17 cellular contexts compared by ENCODE assay signal in genomic region chr7:38744746-38745145, GRCh38.
DNase-seq lines count a peak whose midpoint lies in the region; FAIRE-seq and TF ChIP-seq lines count a peak whose summit lies in the region.
"Had no signal": no experiment of that assay in that cellular context is flagged by ENCODE, and none has a peak within 500 bp of the region (broad histone marks: within the 10 kb centered on the region; RNA-seq: fewer than 3 reads in every experiment).

No MANE protein-coding gene starts in this region.

- H3K4me1 ChIP-seq in keratinocyte (ENCODE audit: control insufficient read depth, extremely low read depth, insufficient read depth, low read length) (peaks cover 6% of the 10 kb centered on the region), ascending aorta (no peaks in the 10 kb centered on the region)
- H3K4me1 ChIP-seq: Caco-2, stomach had no signal

- no peaks in the 10 kb centered on the region for H3K79me2 ChIP-seq in keratinocyte (ENCODE audit: control insufficient read depth, insufficient read depth, low read length)

- H4K20me1 ChIP-seq in keratinocyte (ENCODE audit: control insufficient read depth, extremely low read depth, insufficient read depth, low read length), result no peaks in the 10 kb centered on the region

- H3K36me3 ChIP-seq in keratinocyte (ENCODE audit: control insufficient read depth in 2 of 2, extremely low read depth in 1 of 2, insufficient read depth in 2 of 2, low read length in 2 of 2) (peaks cover 3 to 5% of the 10 kb centered on the region in 2 experiments), ascending aorta (peaks cover 12 to 61% of the 10 kb centered on the region in 2 donors)

- TF ChIP-seq CTCF in AG09309 (IDR thresholded peaks at IDR 0.05; ENCODE audit: control insufficient read depth, insufficient read depth, low read depth, low read length, missing control alignments) (no peak), keratinocyte (optimal IDR thresholded peaks at IDR 0.05 in 1 of 3, IDR thresholded peaks at IDR 0.05 in 1 of 3, conservative IDR thresholded peaks at IDR 0.05 in 1 of 3; ENCODE audit: extremely low read depth in 1 of 3, insufficient read depth in 2 of 3, low read length in 3 of 3) (no peak), ascending aorta (IDR thresholded peaks at IDR 0.05) (no peak)

- dilution Hi-C loops in keratinocyte (cut with MboI; ENCODE audit: extremely low pct_ligation_motif_present, low sequenced_read_pairs), result no loop called here

- DNase-seq in AG09309 (ENCODE audit: low read depth), result peak; percentile 7
- DNase-seq in HK-2 (ENCODE audit: unreplicated experiment), result peak; percentile 14
- DNase-seq in amniotic epithelial cell (ENCODE audit: low read depth), result peak; percentile 70
- peak; percentile 35 for DNase-seq in keratinocyte (ENCODE audit: low read depth, low spot score)
- DNase-seq in cardiac septum (ENCODE audit: low spot score), result no peak
- no peak for DNase-seq in activated CD8-positive, alpha-beta memory T cell treated with anti-CD3 and anti-CD28 coated beads, Interleukin-2, amount 50 U/mL, for 48 hours
- DNase-seq in ascending aorta (ENCODE audit: low spot score in 2 of 2), result no peak
- DNase-seq in DMS 273 (lab: John Stamatoyannopoulos, UW; ENCODE audit: unreplicated experiment), result no peak
- DNase-seq: Caco-2; hypothalamus; mesenchymal stem cell; NCI-H2107; posterior cingulate gyrus; stimulated activated CD4-positive, alpha-beta T cell treated with anti-CD3 and anti-CD28 coated beads, Interleukin-4, amount 100 ng/mL, for 1 hour; stomach; T-helper 17 cell had no signal

- H3K9ac ChIP-seq in keratinocyte (ENCODE audit: control insufficient read depth, extremely low read depth, insufficient read depth, low read length), result no peak overlapping the region
- H3K9ac ChIP-seq: KMS-11 had no signal

- no peaks in the 10 kb centered on the region for H3K9me1 ChIP-seq in keratinocyte (ENCODE audit: control insufficient read depth, extremely low read depth, insufficient read depth, low read length)

- no peaks in the 10 kb centered on the region for H3K9me3 ChIP-seq in keratinocyte (ENCODE audit: control insufficient read depth, low read depth, low read length)
- H3K9me3 ChIP-seq in ascending aorta, result no peaks in the 10 kb centered on the region
- H3K9me3 ChIP-seq: Caco-2, stomach had no signal

- H3K27ac ChIP-seq in keratinocyte (ENCODE audit: control insufficient read depth, insufficient read depth, low read length), result peak overlapping the region; percentile 40
- no peak overlapping the region for H3K27ac ChIP-seq in ascending aorta
- H3K27ac ChIP-seq: KMS-11, stomach had no signal

- H2AFZ ChIP-seq in keratinocyte (ENCODE audit: control insufficient read depth, low read length), result no peak overlapping the region

- H3K27me3 ChIP-seq in keratinocyte (ENCODE audit: control insufficient read depth, extremely low read depth, insufficient read depth, low read length), result no peaks in the 10 kb centered on the region
- no peaks in the 10 kb centered on the region for H3K27me3 ChIP-seq in ascending aorta
- H3K27me3 ChIP-seq: stomach had no signal

- no peak overlapping the region for H3K4me2 ChIP-seq in keratinocyte (ENCODE audit: control insufficient read depth, extremely low read depth, insufficient read depth, low read depth, low read length)
- H3K4me2 ChIP-seq: KMS-11 had no signal

- FAIRE-seq in keratinocyte (lab: Jason Lieb, UNC), result peak; percentile 78

- H3K4me3 ChIP-seq in AG09309 (ENCODE audit: control insufficient read depth, low read depth, low read length), result no peak overlapping the region
- no peak overlapping the region for H3K4me3 ChIP-seq in keratinocyte (ENCODE audit: control insufficient read depth in 2 of 3, extremely low read depth in 1 of 3, insufficient read depth in 2 of 3, low read depth in 1 of 3, low read length in 3 of 3)
- H3K4me3 ChIP-seq in ascending aorta, result no peak overlapping the region
- H3K4me3 ChIP-seq: stomach had no signal

- intact Hi-C loops in cardiac septum (cut with DNase I), result no loop called here
- intact Hi-C loops in ascending aorta (cut with DNase I), result loop anchor here (5.0 kb wide), 1 partner anchor 347 kb away; no protein-coding TSS in a partner anchor

Comparison
In these comparisons a context has a peak if more than half of its experiments do, and no peak if none do; other contexts are left out.
1. DNase-seq: peak in AG09309 (single experiment), HK-2 (single experiment), amniotic epithelial cell (single experiment) and keratinocyte (single experiment); none in cardiac septum (single experiment), activated CD8-positive, alpha-beta memory T cell treated with anti-CD3 and anti-CD28 coated beads, Interleukin-2, amount 50 U/mL, for 48 hours (single experiment), ascending aorta (0 of 2) and DMS 273 (single experiment).